In the genomic region with DNA sequence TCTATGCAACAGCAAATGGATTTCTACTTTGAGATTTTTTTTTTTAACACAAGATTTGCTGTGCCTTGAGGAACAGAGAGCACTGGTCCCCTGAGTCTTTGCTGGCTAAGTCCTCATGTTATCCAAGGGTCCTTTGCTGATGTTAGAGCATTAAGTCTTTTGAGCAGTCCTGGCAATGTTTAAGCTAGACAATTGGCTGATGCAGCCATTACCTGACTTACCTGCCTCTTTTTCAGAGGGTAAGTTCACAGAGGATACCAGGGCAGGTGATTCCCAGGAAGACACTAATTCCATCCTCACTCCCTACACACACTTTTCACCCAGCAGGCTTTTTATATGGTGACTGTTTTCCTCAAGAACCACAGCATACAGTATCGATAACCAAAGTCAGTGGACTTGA, we compare ENCODE assay signal across 2 cellular contexts.
TF ChIP-seq lines count a peak whose summit lies in the region.

No MANE protein-coding gene starts in this region.

TF ChIP-seq in HepG2, 621 proteins besides CTCF, POLR2A, EP300 and RAD21:
- TF ChIP-seq HHEX (CRISPR knock-in tag; IDR thresholded peaks at IDR 0.05), result no peak
- peak; percentile 54 for TF ChIP-seq MAFF (IDR thresholded peaks at IDR 0.05; ENCODE audit: low read depth, low read length)
- no peak for TF ChIP-seq ZNF569 (CRISPR knock-in tag; IDR thresholded peaks at IDR 0.05; ENCODE audit: borderline replicate concordance)
- TF ChIP-seq ZNF780A (CRISPR knock-in tag; IDR thresholded peaks at IDR 0.05), result no peak
- peak; percentile 65 to 67 for TF ChIP-seq MAFK (conservative IDR thresholded peaks at IDR 0.05 in 1 of 2, IDR thresholded peaks at IDR 0.05 in 1 of 2; ENCODE audit: low read length in 2 of 2)
- no peak for TF ChIP-seq ZSCAN30 (CRISPR knock-in tag; IDR thresholded peaks at IDR 0.05)
- no peak for TF ChIP-seq CCDC6 (CRISPR knock-in tag; IDR thresholded peaks at IDR 0.05)

TF ChIP-seq in IMR-90, 13 proteins besides CTCF, POLR2A, EP300 and RAD21:
- TF ChIP-seq MXI1 (IDR thresholded peaks at IDR 0.05; ENCODE audit: borderline replicate concordance, low read depth, low read length) (no peak), CHD1 (IDR thresholded peaks at IDR 0.05; ENCODE audit: low read depth, low read length) (no peak), CEBPB (IDR thresholded peaks at IDR 0.05; ENCODE audit: low read depth, low read length) (no peak), SMC3 (IDR thresholded peaks at IDR 0.05; ENCODE audit: low read depth, low read length) (no peak), BHLHE40 (IDR thresholded peaks at IDR 0.05; ENCODE audit: low read depth, low read length) (no peak), NFE2L2 (IDR thresholded peaks at IDR 0.05; ENCODE audit: low read depth, low read length) (no peak), RCOR1 (IDR thresholded peaks at IDR 0.05; ENCODE audit: insufficient replicate concordance, low read length) (no peak), MAZ (IDR thresholded peaks at IDR 0.05; ENCODE audit: borderline replicate concordance, low read depth, low read length) (no peak), RFX5 (IDR thresholded peaks at IDR 0.05; ENCODE audit: low read depth, low read length) (no peak), MAFK (IDR thresholded peaks at IDR 0.05; ENCODE audit: low read depth, low read length) (no peak), FOS (IDR thresholded peaks at IDR 0.05; ENCODE audit: low read depth, low read length) (no peak)
- TF ChIP-seq, protein P1, sequence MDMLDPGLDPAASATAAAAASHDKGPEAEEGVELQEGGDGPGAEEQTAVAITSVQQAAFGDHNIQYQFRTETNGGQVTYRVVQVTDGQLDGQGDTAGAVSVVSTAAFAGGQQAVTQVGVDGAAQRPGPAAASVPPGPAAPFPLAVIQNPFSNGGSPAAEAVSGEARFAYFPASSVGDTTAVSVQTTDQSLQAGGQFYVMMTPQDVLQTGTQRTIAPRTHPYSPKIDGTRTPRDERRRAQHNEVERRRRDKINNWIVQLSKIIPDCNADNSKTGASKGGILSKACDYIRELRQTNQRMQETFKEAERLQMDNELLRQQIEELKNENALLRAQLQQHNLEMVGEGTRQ (IDR thresholded peaks at IDR 0.05; ENCODE audit: low read depth, low read length), result no peak
